Comparison of ENCODE assay signal across 16 cellular contexts in the genomic region with DNA sequence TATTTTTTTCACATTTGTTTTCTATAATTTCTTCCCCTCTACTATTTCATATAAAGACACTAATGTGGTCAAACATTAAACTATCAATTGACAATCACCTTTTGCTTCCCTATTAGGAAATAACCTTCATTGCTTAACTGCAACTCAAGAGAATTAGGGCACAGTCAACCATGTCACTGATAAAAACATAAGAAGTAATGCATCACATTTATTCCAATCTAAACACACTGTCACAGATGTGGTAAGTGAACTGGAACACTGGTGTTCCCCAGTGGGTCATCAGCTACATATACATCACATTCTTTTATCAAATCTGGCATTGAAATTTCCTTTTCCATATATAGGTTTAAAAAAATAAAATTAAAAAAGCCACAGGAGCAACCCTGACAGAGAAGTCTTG. TPM values are rescaled to one million over a fixed set of nuclear protein-coding genes. Genes with fewer than 3 reads are reported as not detected.
"Had no signal": no experiment of that assay in that cellular context is flagged by ENCODE, and none has a peak within 500 bp of the region (broad histone marks: within the 10 kb centered on the region; RNA-seq: fewer than 3 reads in every experiment).

No MANE protein-coding gene starts in this region.

- H3K4me3 ChIP-seq: gastroesophageal sphincter, ovary had no signal

- H3K27ac Mint-ChIP-seq: activated naive CD8-positive, alpha-beta T cell treated with anti-CD3 and anti-CD28 coated beads, Interleukin-2, amount 10 ng/mL, durations not matched to agents 7 days and 5 days; dendritic cell treated with granulocyte-macrophage colony-stimulating factor and Interleukin-4, amounts not matched to agents 40 ng/mL and 50 ng/mL, for 4 days; memory B cell; natural killer cell; stimulated activated effector memory CD8-positive, alpha-beta T cell treated with anti-CD3 and anti-CD28 coated beads, Interleukin-12 subunit alpha, Interleukin-12 subunit beta, amount 100 ng/mL, for 72 hours had no signal

- FAIRE-seq: islet of Langerhans had no signal

- H3K36me3 ChIP-seq: gastroesophageal sphincter, heart right ventricle, ovary, sigmoid colon had no signal

- H3K9me3 ChIP-seq: gastroesophageal sphincter, heart right ventricle, ovary, sigmoid colon had no signal

- H3K27ac ChIP-seq: epithelial cell of prostate, ovary had no signal

- ATAC-seq: gastroesophageal sphincter; heart right ventricle; natural killer cell; stimulated activated effector memory CD8-positive, alpha-beta T cell treated with anti-CD3 and anti-CD28 coated beads, Interleukin-12 subunit alpha, Interleukin-12 subunit beta, amount 100 ng/mL, for 72 hours had no signal

- H3K4me3 Mint-ChIP-seq: activated naive CD8-positive, alpha-beta T cell treated with anti-CD3 and anti-CD28 coated beads, Interleukin-2, amount 10 ng/mL, durations not matched to agents 7 days and 5 days; dendritic cell treated with granulocyte-macrophage colony-stimulating factor and Interleukin-4, amounts not matched to agents 40 ng/mL and 50 ng/mL, for 4 days; memory B cell had no signal

- H3K36me3 Mint-ChIP-seq: memory B cell; natural killer cell; stimulated activated effector memory CD8-positive, alpha-beta T cell treated with anti-CD3 and anti-CD28 coated beads, Interleukin-12 subunit alpha, Interleukin-12 subunit beta, amount 100 ng/mL, for 72 hours had no signal

- DNase-seq: activated CD4-positive, alpha-beta T cell treated with anti-CD3 and anti-CD28 coated beads, Interleukin-2, amount 50 U/mL, for 1 hour; activated naive CD4-positive, alpha-beta T cell; activated naive CD8-positive, alpha-beta T cell treated with anti-CD3 and anti-CD28 coated beads, Interleukin-2, amount 10 ng/mL, durations not matched to agents 7 days and 5 days; activated T-cell treated with anti-CD3 and anti-CD28 coated beads for 4 hours; effector memory CD4-positive, alpha-beta T cell; heart right ventricle; natural killer cell; ovary; sigmoid colon; stimulated activated CD4-positive, alpha-beta T cell treated with anti-CD3 and anti-CD28 coated beads, Interleukin-12 subunit alpha, Interleukin-12 subunit beta, amount 100 ng/mL, for 4 hours had no signal

- H3K27me3 ChIP-seq: ovary had no signal

- H3K9me3 Mint-ChIP-seq: activated naive CD8-positive, alpha-beta T cell treated with anti-CD3 and anti-CD28 coated beads, Interleukin-2, amount 10 ng/mL, durations not matched to agents 7 days and 5 days; dendritic cell treated with granulocyte-macrophage colony-stimulating factor and Interleukin-4, amounts not matched to agents 40 ng/mL and 50 ng/mL, for 4 days; memory B cell; natural killer cell; stimulated activated effector memory CD8-positive, alpha-beta T cell treated with anti-CD3 and anti-CD28 coated beads, Interleukin-12 subunit alpha, Interleukin-12 subunit beta, amount 100 ng/mL, for 72 hours had no signal

RNA-seq across cellular contexts. Expression of a gene that starts 3.7 kb away (rescaled TPM):
- total RNA-seq: activated naive CD8-positive, alpha-beta T cell treated with anti-CD3 and anti-CD28 coated beads, Interleukin-2, amount 10 ng/mL, durations not matched to agents 7 days and 5 days had no signal
